Comparison of ENCODE assay signal across 10 cellular contexts in the genomic region with DNA sequence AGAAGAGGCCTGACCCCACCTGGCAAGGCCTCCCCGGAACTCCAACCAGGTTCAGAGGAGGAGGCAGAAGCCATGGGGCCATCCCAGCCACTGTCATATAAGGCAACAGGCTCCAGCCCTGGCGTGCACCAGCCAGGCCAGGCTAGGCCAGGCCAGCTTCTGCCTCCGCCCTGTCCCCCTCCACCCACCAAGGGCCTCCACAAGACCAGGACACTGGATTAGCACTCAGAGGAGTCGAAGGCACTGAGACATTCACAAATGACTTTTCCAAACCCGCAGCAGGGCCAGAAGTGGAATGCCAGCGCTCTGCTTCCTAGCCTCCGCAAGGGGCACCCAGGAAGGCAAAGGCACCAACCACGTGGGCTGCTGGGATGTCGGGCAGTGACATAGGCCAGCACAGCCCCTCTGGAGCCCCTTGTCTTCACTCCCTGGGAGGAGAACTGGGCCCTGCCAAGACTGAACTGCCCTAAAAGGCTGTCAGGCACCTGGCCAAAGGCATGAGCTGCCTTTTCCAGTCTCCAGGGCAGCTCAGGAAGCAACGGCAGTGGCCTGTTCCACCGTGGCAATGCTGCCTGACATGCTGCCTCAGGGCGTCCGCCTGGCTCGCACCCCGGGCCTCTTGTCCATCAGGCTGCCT. TPM values are rescaled to one million over a fixed set of nuclear protein-coding genes. Genes with fewer than 3 reads are reported as not detected.
DNase-seq lines count a peak whose midpoint lies in the region; ATAC-seq, FAIRE-seq and TF ChIP-seq lines count a peak whose summit lies in the region.
"Had no signal": no experiment of that assay in that cellular context is flagged by ENCODE, and none has a peak within 500 bp of the region (broad histone marks: within the 10 kb centered on the region; RNA-seq: fewer than 3 reads in every experiment).

No MANE protein-coding gene starts in this region.

- H4K20me1 ChIP-seq in BLaER1 treated with 17β-estradiol and CSF1 and Interleukin-3, amounts not matched to agents 10 nM and 100 nM = no peaks in the 10 kb centered on the region

- no peaks in the 10 kb centered on the region for H3K9me3 ChIP-seq in BLaER1 treated with 17β-estradiol and CSF1 and Interleukin-3, amounts not matched to agents 10 nM and 100 nM (replicated peaks in 1 of 11)
- H3K9me3 ChIP-seq in adrenal gland (replicated peaks in 1 of 3) (no peaks in the 10 kb centered on the region), pancreas (no peaks in the 10 kb centered on the region)
- H3K9me3 ChIP-seq: SJSA1 had no signal

- H3K4me3 ChIP-seq in BLaER1 treated with 17β-estradiol and CSF1 and Interleukin-3, amounts not matched to agents 10 nM and 100 nM = no peak overlapping the region
- H3K4me3 ChIP-seq in adrenal gland (no peak overlapping the region), pancreas (no peak overlapping the region)
- H3K4me3 ChIP-seq: SJSA1 had no signal

- intact Hi-C loops in adrenal gland (cut with DNase I) (no loop called here), left cardiac atrium (cut with DNase I) (loop anchor here in 1 of 2 donors (2.0 kb wide), 1 partner anchor 43 kb away; no protein-coding TSS in a partner anchor), pancreas (cut with DNase I) (no loop called here)

- peak overlapping the region in 1 of 11 experiments; percentile 41; a peak in 2 of 22 replicates for H3K9ac ChIP-seq in BLaER1 treated with 17β-estradiol and CSF1 and Interleukin-3, amounts not matched to agents 10 nM and 100 nM

- TF ChIP-seq POLR2A in adrenal gland (IDR thresholded peaks at IDR 0.05) = no peak

- no peak overlapping the region for H3K27ac ChIP-seq in BLaER1 treated with 17β-estradiol and CSF1 and Interleukin-3, amounts not matched to agents 10 nM and 100 nM
- H3K27ac ChIP-seq in adrenal gland = peak overlapping the region in 4 of 5 donors; percentile 19 to 81 (median 48)
- H3K27ac ChIP-seq in pancreas = peak overlapping the region; percentile 17 to 67 (median 56)
- H3K27ac ChIP-seq: SJSA1 had no signal

- peak; percentile 95 for ATAC-seq in left cardiac atrium
- peak; percentile 86 to 91 (median 87) for ATAC-seq in pancreas
- ATAC-seq in GM18870 (IDR thresholded peaks at IDR 0.05; ENCODE audit: unreplicated experiment) = no peak
- no peak for ATAC-seq in GM21447 (IDR thresholded peaks at IDR 0.05; ENCODE audit: unreplicated experiment)

- 65 to 70% (median 66%) methylated on average over 6 to 15 of the region's 15 CpGs for WGBS in adrenal gland, 4 donors
- WGBS in pancreas, 2 donors = 53 to 59% methylated on average over 15 of the region's 15 CpGs

- H3K36me3 ChIP-seq in BLaER1 treated with 17β-estradiol and CSF1 and Interleukin-3, amounts not matched to agents 10 nM and 100 nM = no peaks in the 10 kb centered on the region
- H3K36me3 ChIP-seq in adrenal gland (replicated peaks in 1 of 2) (no peaks in the 10 kb centered on the region), pancreas (no peaks in the 10 kb centered on the region)
- H3K36me3 ChIP-seq: SJSA1 had no signal

- H3K27me3 ChIP-seq in BLaER1 treated with 17β-estradiol and CSF1 and Interleukin-3, amounts not matched to agents 10 nM and 100 nM = peaks cover 0 to 11% (median 0%) of the 10 kb centered on the region in 11 experiments; a peak in 2 of 22 replicates
- H3K27me3 ChIP-seq in adrenal gland (no peaks in the 10 kb centered on the region), pancreas (no peaks in the 10 kb centered on the region)
- H3K27me3 ChIP-seq: SJSA1 had no signal

- DNase-seq in adrenal gland (peak in 5 of 7 donors; percentile 30 to 72 (median 47)), left cardiac atrium (peak; percentile 90), pancreas (peak in 4 of 6 donors; percentile 41 to 63 (median 52)), NCI-H1694 treated with DMSO at 0.1 percent for 48 hours (lab: John Stamatoyannopoulos, UW) (no peak), GM19238 (ENCODE audit: insufficient read length, low spot score) (no peak)
- DNase-seq: DMS153 had no signal

- no peak for TF ChIP-seq CTCF in adrenal gland (IDR thresholded peaks at IDR 0.05)
- no peak for TF ChIP-seq CTCF in pancreas (IDR thresholded peaks at IDR 0.05)

- no peak for FAIRE-seq in pancreas (lab: Jason Lieb, UNC)

- peaks cover 8 to 66% (median 45%) of the 10 kb centered on the region in 10 experiments for H3K4me1 ChIP-seq in BLaER1 treated with 17β-estradiol and CSF1 and Interleukin-3, amounts not matched to agents 10 nM and 100 nM
- peaks cover 0 to 8% of the 10 kb centered on the region in 2 donors for H3K4me1 ChIP-seq in adrenal gland (replicated peaks in 1 of 2)
- no peaks in the 10 kb centered on the region for H3K4me1 ChIP-seq in pancreas
- H3K4me1 ChIP-seq: SJSA1 had no signal

- H3K4me2 ChIP-seq in BLaER1 treated with 17β-estradiol and CSF1 and Interleukin-3, amounts not matched to agents 10 nM and 100 nM = peak overlapping the region in 8 of 11 experiments; percentile 8 to 45 (median 34); a peak in 14 of 22 replicates

RNA-seq across cellular contexts. Expression of a gene that starts 37.6 kb away (rescaled TPM):
- total RNA-seq in adrenal gland (10 to 100 TPM; 14.0 to 31.6 (median 27.8) TPM), left cardiac atrium (10 to 100 TPM; 22.1 to 24.8 TPM), pancreas (10 to 100 TPM in 2 of 6 donors, 1 to 10 TPM in 4; 6.7 to 21.8 (median 8.3) TPM)
- polyA plus RNA-seq in adrenal gland (10 to 100 TPM in 2 of 3 donors, 1 to 10 TPM in 1; 4.4 to 23.4 (median 14.6) TPM), pancreas (10 to 100 TPM; 14.0 to 17.2 TPM)

RNA-seq across cellular contexts. Expression of a gene that starts 49.7 kb away (rescaled TPM):
- total RNA-seq in adrenal gland (10 to 100 TPM; 17.0 to 49.5 (median 20.3) TPM), left cardiac atrium (10 to 100 TPM; 11.9 to 12.4 TPM), pancreas (1 to 10 TPM; 4.7 to 8.9 (median 5.7) TPM)
- polyA plus RNA-seq in adrenal gland (10 to 100 TPM in 2 of 3 donors, 1 to 10 TPM in 1; 9.2 to 39.5 (median 25.5) TPM), pancreas (10 to 100 TPM; 13.2 to 14.9 TPM)

Comparison
In these comparisons a context has a peak if more than half of its experiments do, and no peak if none do; other contexts are left out.
1. H3K27ac ChIP-seq: peak in adrenal gland (4 of 5) and pancreas (4 of 4); none in BLaER1 treated with 17β-estradiol and CSF1 and Interleukin-3, amounts not matched to agents 10 nM and 100 nM (0 of 11).
2. DNase-seq: peak in adrenal gland (5 of 7), left cardiac atrium (single experiment) and pancreas (4 of 6); none in NCI-H1694 treated with DMSO at 0.1 percent for 48 hours (single experiment) and GM19238 (single experiment).
3. ATAC-seq: peak in left cardiac atrium (2 of 2) and pancreas (4 of 4); none in GM18870 (single experiment) and GM21447 (single experiment).